Comparison of ENCODE assay signal across 11 cellular contexts in genomic region chr6:68777956-68778355, GRCh38.
DNase-seq lines count a peak whose midpoint lies in the region; ATAC-seq, FAIRE-seq and TF ChIP-seq lines count a peak whose summit lies in the region.
"Had no signal": no experiment of that assay in that cellular context is flagged by ENCODE, and none has a peak within 500 bp of the region (broad histone marks: within the 10 kb centered on the region; RNA-seq: fewer than 3 reads in every experiment).

No MANE protein-coding gene starts in this region.

- no TSS peak for BruUV-seq in HepG2 (replicated peaks; lab: Mats Ljungman, UMichigan)

- FAIRE-seq in HepG2 (lab: Jason Lieb, UNC) = no peak
- FAIRE-seq: GM12892 had no signal

- TF ChIP-seq POLR2A in HepG2 (IDR thresholded peaks at IDR 0.05; ENCODE audit: insufficient read depth in 1 of 2, low read depth in 2 of 2, low read length in 2 of 2) = no peak

- DNase-seq in AG08396 (ENCODE audit: low spot score) (peak; percentile 10), NCI-H1417 treated with DMSO at 0.1 percent for 48 hours (lab: John Stamatoyannopoulos, UW) (peak; percentile 62), SK-MEL-5 (ENCODE audit: low read depth, low spot score) (peak; percentile 51), glomerular visceral epithelial cell (ENCODE audit: extremely low spot score) (peak; percentile 59), HepG2 (ENCODE audit: low spot score) (no peak), mucosa of descending colon (no peak), GF-D8 (lab: John Stamatoyannopoulos, UW) (no peak)
- DNase-seq: activated CD4-positive, alpha-beta memory T cell treated with anti-CD3 and anti-CD28 coated beads, Interleukin-2, amount 10 ng/mL, durations not matched to agents 7 days and 5 days; aorta had no signal

- H3K36me3 ChIP-seq in HepG2 (replicated peaks in 1 of 2; ENCODE audit: control insufficient read depth in 1 of 2, insufficient read depth in 2 of 2, low read length in 2 of 2) (no peaks in the 10 kb centered on the region), mucosa of descending colon (ENCODE audit: low read depth) (no peaks in the 10 kb centered on the region)

- TF ChIP-seq EP300 in HepG2 (IDR thresholded peaks at IDR 0.05; ENCODE audit: low read depth in 2 of 2, low read length in 2 of 2) (no peak), HepG2 (CRISPR knock-in tag; IDR thresholded peaks at IDR 0.05; ENCODE audit: borderline replicate concordance) (no peak)

- H4K20me1 ChIP-seq in HepG2 (ENCODE audit: insufficient read depth, low read length) = no peaks in the 10 kb centered on the region

- H3K4me1 ChIP-seq in HepG2 (ENCODE audit: insufficient read depth, low read length) = no peaks in the 10 kb centered on the region
- H3K4me1 ChIP-seq in mucosa of descending colon (ENCODE audit: low read depth) = no peaks in the 10 kb centered on the region

- H3K9me3 ChIP-seq in HepG2 (ENCODE audit: low read length) = no peaks in the 10 kb centered on the region
- no peaks in the 10 kb centered on the region for H3K9me3 ChIP-seq in mucosa of descending colon

- intact Hi-C loops in HepG2 (cut with micrococcal nuclease; ENCODE audit: unreplicated experiment) = loop anchor here (1.0 to 5.0 kb wide), 3 partner anchors 140 to 1851 kb away; no protein-coding TSS in a partner anchor
- intact Hi-C loops in mucosa of descending colon (cut with DNase I, micrococcal nuclease) = no loop called here

- in situ Hi-C loops in SK-MEL-5 (cut with HindIII; ENCODE audit: low pct_unique_long_range_greater_than_20kb, low sequenced_read_pairs) = no loop called here
- in situ Hi-C loops in HepG2 (cut with HindIII; ENCODE audit: extremely low pct_ligation_motif_present, low pct_unique_long_range_greater_than_20kb) = no loop called here

- H3K27me3 ChIP-seq in HepG2 (ENCODE audit: control insufficient read depth in 1 of 2, insufficient read depth in 2 of 2, low read length in 2 of 2) = no peaks in the 10 kb centered on the region

- H2AFZ ChIP-seq in HepG2 (ENCODE audit: low read length) = no peak overlapping the region

- no peak overlapping the region for H3K9ac ChIP-seq in HepG2 (ENCODE audit: insufficient read depth, low read depth, low read length)

- no peak overlapping the region for H3K4me2 ChIP-seq in HepG2 (ENCODE audit: low read depth, low read length)

- POLR2A ChIA-PET in HepG2 (lab: Yijun Ruan, JAX) = no interaction called here

- no peak for TF ChIP-seq RAD21 in HepG2 (CRISPR knock-in tag; IDR thresholded peaks at IDR 0.05)

- no peaks in the 10 kb centered on the region for H3K79me2 ChIP-seq in HepG2 (ENCODE audit: insufficient read depth, low read length)

- CTCF ChIA-PET in HepG2 (lab: Yijun Ruan, JAX; ENCODE audit: low intra/inter-chr PET ratio, low total read pairs) = no interaction called here

- no peak for TF ChIP-seq CTCF in HepG2 (CRISPR knock-in tag; IDR thresholded peaks at IDR 0.05)
- TF ChIP-seq CTCF in mucosa of descending colon (IDR thresholded peaks at IDR 0.05) = no peak

- H3K4me3 ChIP-seq in HepG2 (replicated peaks in 1 of 3; ENCODE audit: insufficient read depth in 1 of 3, low read depth in 2 of 3, low read length in 3 of 3) (no peak overlapping the region), mucosa of descending colon (no peak overlapping the region)

- ATAC-seq in HepG2 (no peak), HG02970 (IDR thresholded peaks at IDR 0.05; ENCODE audit: low FRiP score, unreplicated experiment) (no peak), mucosa of descending colon (no peak)

- no peak overlapping the region for H3K27ac ChIP-seq in HepG2 (ENCODE audit: extremely low read length, insufficient read depth, low read length)

TF ChIP-seq in HepG2, 621 proteins besides CTCF, POLR2A, EP300 and RAD21:
- TF ChIP-seq ZNF180 (CRISPR knock-in tag; IDR thresholded peaks at IDR 0.05; ENCODE audit: borderline replicate concordance, low read depth) = no peak

Comparison
In these comparisons a context has a peak if more than half of its experiments do, and no peak if none do; other contexts are left out.
1. DNase-seq: peak in AG08396 (single experiment), NCI-H1417 treated with DMSO at 0.1 percent for 48 hours (single experiment), SK-MEL-5 (single experiment) and glomerular visceral epithelial cell (single experiment); none in HepG2 (single experiment), mucosa of descending colon (0 of 3) and GF-D8 (single experiment).